Comparison of ENCODE assay signal across 2 cellular contexts in the genomic region with DNA sequence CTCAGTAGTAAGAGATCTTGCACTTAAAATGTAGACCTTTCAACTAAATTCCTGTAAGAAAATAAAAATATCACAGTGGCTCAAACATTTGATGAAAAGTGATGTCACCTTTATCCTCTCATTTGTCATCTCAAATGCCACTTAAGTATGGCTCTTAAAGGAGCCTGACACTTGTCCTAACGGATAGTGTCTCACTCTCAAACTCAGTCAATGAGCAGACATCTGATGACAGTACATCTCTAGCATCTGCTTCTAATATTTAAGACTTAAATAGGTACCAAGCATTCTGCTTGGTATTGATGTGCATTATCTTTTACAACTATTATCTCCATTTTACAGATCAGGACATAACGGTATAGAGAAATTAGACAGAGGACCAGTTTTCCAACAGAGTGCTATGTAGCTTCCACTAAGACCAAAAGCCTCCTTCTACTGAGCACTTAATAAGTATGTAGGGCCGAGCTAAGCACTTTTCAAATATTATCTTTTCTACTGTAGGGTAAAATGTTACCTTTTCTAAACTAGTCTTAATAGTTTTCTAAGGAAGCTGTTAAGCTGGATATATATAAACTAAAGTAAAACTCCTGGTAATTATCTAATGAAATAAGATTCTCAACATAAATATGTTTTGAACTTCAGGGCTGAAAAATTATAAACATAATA.
TF ChIP-seq lines count a peak whose summit lies in the region.

No MANE protein-coding gene starts in this region.

TF ChIP-seq in GM23338, 12 proteins besides CTCF, POLR2A, EP300 and RAD21:
- TF ChIP-seq, protein P1, sequence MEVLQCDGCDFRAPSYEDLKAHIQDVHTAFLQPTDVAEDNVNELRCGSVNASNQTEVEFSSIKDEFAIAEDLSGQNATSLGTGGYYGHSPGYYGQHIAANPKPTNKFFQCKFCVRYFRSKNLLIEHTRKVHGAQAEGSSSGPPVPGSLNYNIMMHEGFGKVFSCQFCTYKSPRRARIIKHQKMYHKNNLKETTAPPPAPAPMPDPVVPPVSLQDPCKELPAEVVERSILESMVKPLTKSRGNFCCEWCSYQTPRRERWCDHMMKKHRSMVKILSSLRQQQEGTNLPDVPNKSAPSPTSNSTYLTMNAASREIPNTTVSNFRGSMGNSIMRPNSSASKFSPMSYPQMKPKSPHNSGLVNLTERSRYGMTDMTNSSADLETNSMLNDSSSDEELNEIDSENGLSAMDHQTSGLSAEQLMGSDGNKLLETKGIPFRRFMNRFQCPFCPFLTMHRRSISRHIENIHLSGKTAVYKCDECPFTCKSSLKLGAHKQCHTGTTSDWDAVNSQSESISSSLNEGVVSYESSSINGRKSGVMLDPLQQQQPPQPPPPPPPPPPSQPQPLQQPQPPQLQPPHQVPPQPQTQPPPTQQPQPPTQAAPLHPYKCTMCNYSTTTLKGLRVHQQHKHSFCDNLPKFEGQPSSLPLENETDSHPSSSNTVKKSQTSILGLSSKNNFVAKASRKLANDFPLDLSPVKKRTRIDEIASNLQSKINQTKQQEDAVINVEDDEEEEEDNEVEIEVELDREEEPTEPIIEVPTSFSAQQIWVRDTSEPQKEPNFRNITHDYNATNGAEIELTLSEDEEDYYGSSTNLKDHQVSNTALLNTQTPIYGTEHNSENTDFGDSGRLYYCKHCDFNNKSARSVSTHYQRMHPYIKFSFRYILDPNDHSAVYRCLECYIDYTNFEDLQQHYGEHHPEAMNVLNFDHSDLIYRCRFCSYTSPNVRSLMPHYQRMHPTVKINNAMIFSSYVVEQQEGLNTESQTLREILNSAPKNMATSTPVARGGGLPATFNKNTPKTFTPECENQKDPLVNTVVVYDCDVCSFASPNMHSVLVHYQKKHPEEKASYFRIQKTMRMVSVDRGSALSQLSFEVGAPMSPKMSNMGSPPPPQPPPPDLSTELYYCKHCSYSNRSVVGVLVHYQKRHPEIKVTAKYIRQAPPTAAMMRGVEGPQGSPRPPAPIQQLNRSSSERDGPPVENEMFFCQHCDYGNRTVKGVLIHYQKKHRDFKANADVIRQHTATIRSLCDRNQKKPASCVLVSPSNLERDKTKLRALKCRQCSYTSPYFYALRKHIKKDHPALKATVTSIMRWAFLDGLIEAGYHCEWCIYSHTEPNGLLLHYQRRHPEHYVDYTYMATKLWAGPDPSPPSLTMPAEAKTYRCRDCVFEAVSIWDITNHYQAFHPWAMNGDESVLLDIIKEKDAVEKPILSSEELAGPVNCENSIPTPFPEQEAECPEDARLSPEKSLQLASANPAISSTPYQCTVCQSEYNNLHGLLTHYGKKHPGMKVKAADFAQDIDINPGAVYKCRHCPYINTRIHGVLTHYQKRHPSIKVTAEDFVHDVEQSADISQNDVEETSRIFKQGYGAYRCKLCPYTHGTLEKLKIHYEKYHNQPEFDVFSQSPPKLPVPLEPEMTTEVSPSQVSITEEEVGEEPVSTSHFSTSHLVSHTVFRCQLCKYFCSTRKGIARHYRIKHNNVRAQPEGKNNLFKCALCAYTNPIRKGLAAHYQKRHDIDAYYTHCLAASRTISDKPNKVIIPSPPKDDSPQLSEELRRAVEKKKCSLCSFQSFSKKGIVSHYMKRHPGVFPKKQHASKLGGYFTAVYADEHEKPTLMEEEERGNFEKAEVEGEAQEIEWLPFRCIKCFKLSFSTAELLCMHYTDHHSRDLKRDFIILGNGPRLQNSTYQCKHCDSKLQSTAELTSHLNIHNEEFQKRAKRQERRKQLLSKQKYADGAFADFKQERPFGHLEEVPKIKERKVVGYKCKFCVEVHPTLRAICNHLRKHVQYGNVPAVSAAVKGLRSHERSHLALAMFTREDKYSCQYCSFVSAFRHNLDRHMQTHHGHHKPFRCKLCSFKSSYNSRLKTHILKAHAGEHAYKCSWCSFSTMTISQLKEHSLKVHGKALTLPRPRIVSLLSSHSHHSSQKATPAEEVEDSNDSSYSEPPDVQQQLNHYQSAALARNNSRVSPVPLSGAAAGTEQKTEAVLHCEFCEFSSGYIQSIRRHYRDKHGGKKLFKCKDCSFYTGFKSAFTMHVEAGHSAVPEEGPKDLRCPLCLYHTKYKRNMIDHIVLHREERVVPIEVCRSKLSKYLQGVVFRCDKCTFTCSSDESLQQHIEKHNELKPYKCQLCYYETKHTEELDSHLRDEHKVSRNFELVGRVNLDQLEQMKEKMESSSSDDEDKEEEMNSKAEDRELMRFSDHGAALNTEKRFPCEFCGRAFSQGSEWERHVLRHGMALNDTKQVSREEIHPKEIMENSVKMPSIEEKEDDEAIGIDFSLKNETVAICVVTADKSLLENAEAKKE (CRISPR knock-in tag; IDR thresholded peaks at IDR 0.05) = no peak
- TF ChIP-seq CREB1 (CRISPR knock-in tag; IDR thresholded peaks at IDR 0.05; ENCODE audit: low read depth) = no peak

TF ChIP-seq in K562, 482 proteins besides CTCF, POLR2A, EP300 and RAD21:
- no peak for TF ChIP-seq PTBP1 (IDR thresholded peaks at IDR 0.05; ENCODE audit: low read depth, low read length)
TF ChIP-seq in K562: peak in this region for 0.
